In the genomic region with DNA sequence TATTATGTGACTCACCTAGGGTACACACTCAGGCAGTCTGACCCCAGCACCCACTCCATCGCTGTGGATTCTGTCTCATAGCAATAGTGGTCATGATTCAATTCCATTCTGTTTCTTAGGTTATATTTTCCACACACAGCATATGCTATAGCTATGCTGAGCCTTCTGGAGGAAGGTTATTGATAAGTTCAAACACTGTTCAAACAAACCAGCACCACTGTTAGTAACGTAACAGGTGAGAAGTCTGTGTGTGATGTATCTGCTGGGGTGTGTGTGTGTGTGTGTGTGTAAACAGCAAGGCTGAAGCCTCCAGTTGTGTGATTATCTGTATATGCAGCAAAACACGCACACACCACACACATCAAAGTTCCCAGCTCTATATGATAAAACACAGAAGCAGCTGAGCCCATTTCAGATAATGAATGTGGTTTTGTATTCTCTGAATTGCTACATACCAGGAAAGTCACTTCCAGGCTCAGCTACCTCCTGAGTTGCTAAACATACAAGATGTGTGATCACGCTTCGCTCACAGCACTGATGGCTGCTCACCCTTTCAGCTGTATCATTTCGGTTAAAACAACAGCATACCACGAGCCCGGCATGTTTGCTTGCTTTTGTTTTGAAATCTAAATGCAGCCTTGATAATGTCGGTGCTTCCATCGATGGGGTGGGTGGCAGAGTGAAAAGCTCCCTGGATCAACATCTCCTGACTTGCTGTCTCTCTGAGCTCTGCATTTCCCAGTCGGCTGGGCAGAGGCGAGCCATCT, we compare ENCODE assay signal across 9 cellular contexts. TPM values are rescaled to one million over a fixed set of nuclear protein-coding genes. Genes with fewer than 3 reads are reported as not detected.
DNase-seq lines count a peak whose midpoint lies in the region; ATAC-seq, FAIRE-seq and TF ChIP-seq lines count a peak whose summit lies in the region.
"Had no signal": no experiment of that assay in that cellular context is flagged by ENCODE, and none has a peak within 500 bp of the region (broad histone marks: within the 10 kb centered on the region; RNA-seq: fewer than 3 reads in every experiment).

No MANE protein-coding gene starts in this region.

- CTCF ChIA-PET in endothelial cell of umbilical vein (lab: Charles Lee) = interaction anchor here (0.6 to 3.1 kb wide), 14 partner anchors 8 to 1493 kb away, joined by 3 to 41 read pairs (median 6); no protein-coding TSS in a partner anchor

- ATAC-seq in activated CD4-positive, CD25-positive, alpha-beta regulatory T cell treated with anti-CD3 and anti-CD28 coated beads, Interleukin-2, amount 50 U/mL, for 24 hours = peak; percentile 75 to 76
- peak in 1 of 2 donors; percentile 22 for ATAC-seq in stimulated activated naive B cell treated with anti-CD40 and anti-IgM and Interleukin-4, amounts not matched to agents 10 μg/mL and 1 μg/mL and 100 μg/mL, for 72 hours (replicated peaks)
- ATAC-seq in HG03460 (IDR thresholded peaks at IDR 0.05; ENCODE audit: unreplicated experiment) = no peak
- no peak for ATAC-seq in HG03439 (IDR thresholded peaks at IDR 0.05; ENCODE audit: unreplicated experiment)

- H3K27ac Mint-ChIP-seq in stimulated activated naive B cell treated with anti-CD40 and anti-IgM and Interleukin-4, amounts not matched to agents 10 μg/mL and 1 μg/mL and 100 μg/mL, for 72 hours = peak overlapping the region; percentile 78

- H3K9me3 Mint-ChIP-seq in stimulated activated naive B cell treated with anti-CD40 and anti-IgM and Interleukin-4, amounts not matched to agents 10 μg/mL and 1 μg/mL and 100 μg/mL, for 72 hours = no peaks in the 10 kb centered on the region

- H2AFZ ChIP-seq in endothelial cell of umbilical vein (ENCODE audit: low read depth, low read length) = peak overlapping the region; percentile 66

- no peaks in the 10 kb centered on the region for H3K9me3 ChIP-seq in endothelial cell of umbilical vein (replicated peaks; ENCODE audit: control insufficient read depth, insufficient read depth, low read length)

- H3K4me1 Mint-ChIP-seq in stimulated activated naive B cell treated with anti-CD40 and anti-IgM and Interleukin-4, amounts not matched to agents 10 μg/mL and 1 μg/mL and 100 μg/mL, for 72 hours = peaks cover 57 to 63% of the 10 kb centered on the region in 2 donors

- no peaks in the 10 kb centered on the region for H3K79me2 ChIP-seq in endothelial cell of umbilical vein (ENCODE audit: control insufficient read depth, insufficient read depth, low read length)

- no peaks in the 10 kb centered on the region for H3K27me3 ChIP-seq in endothelial cell of umbilical vein (ENCODE audit: control insufficient read depth in 2 of 2, insufficient read depth in 2 of 2, low read length in 2 of 2)

- H4K20me1 ChIP-seq in endothelial cell of umbilical vein (replicated peaks; ENCODE audit: control insufficient read depth, extremely low read depth, insufficient read depth, low read length) = no peaks in the 10 kb centered on the region

- no peaks in the 10 kb centered on the region for H3K36me3 ChIP-seq in endothelial cell of umbilical vein (ENCODE audit: control insufficient read depth in 2 of 2, extremely low read depth in 1 of 2, insufficient read depth in 2 of 2, low read length in 2 of 2)

- peaks cover 0 to 10% of the 10 kb centered on the region in 2 donors for H3K36me3 Mint-ChIP-seq in stimulated activated naive B cell treated with anti-CD40 and anti-IgM and Interleukin-4, amounts not matched to agents 10 μg/mL and 1 μg/mL and 100 μg/mL, for 72 hours

- intact Hi-C loops in endothelial cell of umbilical vein (cut with micrococcal nuclease) = loop anchor here (1.0 kb wide), 1 partner anchor 11 kb away; no protein-coding TSS in a partner anchor

- H3K4me3 Mint-ChIP-seq in stimulated activated naive B cell treated with anti-CD40 and anti-IgM and Interleukin-4, amounts not matched to agents 10 μg/mL and 1 μg/mL and 100 μg/mL, for 72 hours = peak overlapping the region in 1 of 2 donors; percentile 16

- H3K27ac ChIP-seq in endothelial cell of umbilical vein (ENCODE audit: insufficient read depth, low read depth, low read length) = peak overlapping the region; percentile 13

- H3K27me3 Mint-ChIP-seq in stimulated activated naive B cell treated with anti-CD40 and anti-IgM and Interleukin-4, amounts not matched to agents 10 μg/mL and 1 μg/mL and 100 μg/mL, for 72 hours = no peaks in the 10 kb centered on the region

- TF ChIP-seq CTCF in endothelial cell of umbilical vein (IDR thresholded peaks at IDR 0.05; ENCODE audit: extremely low read depth in 1 of 2, insufficient read depth in 1 of 2, low read depth in 1 of 2, low read length in 2 of 2) = no peak

- peak overlapping the region; percentile 33 for H3K4me2 ChIP-seq in endothelial cell of umbilical vein (ENCODE audit: insufficient read depth, low read length)

- TF ChIP-seq POLR2A in endothelial cell of umbilical vein (IDR thresholded peaks at IDR 0.05; ENCODE audit: low read depth, low read length) = no peak

- H3K9ac ChIP-seq in endothelial cell of umbilical vein (replicated peaks; ENCODE audit: extremely low read depth, insufficient read depth, low read length) = peak overlapping the region; percentile 54

- H3K9me1 ChIP-seq in endothelial cell of umbilical vein (replicated peaks; ENCODE audit: control insufficient read depth, extremely low read depth, insufficient read depth, low read length) = no peaks in the 10 kb centered on the region

- no TSS peak for BruUV-seq in endothelial cell of umbilical vein (replicated peaks; lab: Mats Ljungman, UMichigan)

- no peak overlapping the region for H3K4me3 ChIP-seq in endothelial cell of umbilical vein (replicated peaks in 1 of 3; ENCODE audit: insufficient read depth in 1 of 3, low read depth in 1 of 3, low read length in 3 of 3)

- POLR2A ChIA-PET in endothelial cell of umbilical vein (lab: Charles Lee) = interaction anchor here (1.0 kb wide), 1 partner anchor 8 kb away, joined by 4 read pairs; no protein-coding TSS in a partner anchor

- no peak for FAIRE-seq in endothelial cell of umbilical vein (lab: Jason Lieb, UNC)
- FAIRE-seq: A204.1 had no signal

- DNase-seq in NCI-H2107 treated with DMSO at 0.1 percent for 48 hours (lab: John Stamatoyannopoulos, UW; ENCODE audit: unreplicated experiment) = peak; percentile 74
- DNase-seq in NCI-H2107 (lab: John Stamatoyannopoulos, UW) = no peak
- DNase-seq in endothelial cell of umbilical vein (ENCODE audit: low read depth, low spot score) = no peak
- DNase-seq in stimulated activated naive B cell treated with anti-CD40 and anti-IgM and Interleukin-4, amounts not matched to agents 10 μg/mL and 1 μg/mL and 100 μg/mL, for 72 hours = no peak
- DNase-seq in effector CD4-positive, alpha-beta T cell = no peak

- H3K4me1 ChIP-seq in endothelial cell of umbilical vein (ENCODE audit: control insufficient read depth, extremely low read depth, insufficient read depth, low read length) = peaks cover 55% of the 10 kb centered on the region

- dilution Hi-C loops in endothelial cell of umbilical vein (cut with MboI; ENCODE audit: extremely low pct_ligation_motif_present, low sequenced_read_pairs) = no loop called here

TF ChIP-seq in endothelial cell of umbilical vein, 7 proteins besides CTCF, POLR2A, EP300 and RAD21:
- TF ChIP-seq JUN (IDR thresholded peaks at IDR 0.05; ENCODE audit: borderline replicate concordance, insufficient read depth, insufficient read length, low read depth) = no peak
- no peak for TF ChIP-seq EZH2 (IDR thresholded peaks at IDR 0.05; ENCODE audit: borderline replicate concordance, low read depth, low read length, severe bottlenecking)
- no peak for TF ChIP-seq POLR2AphosphoS5 (IDR thresholded peaks at IDR 0.05; ENCODE audit: insufficient read depth, low read depth, low read length)
- TF ChIP-seq GATA2 (IDR thresholded peaks at IDR 0.05; ENCODE audit: insufficient read depth, insufficient read length, low read depth, low read length) = no peak
- TF ChIP-seq MYC (IDR thresholded peaks at IDR 0.05; ENCODE audit: low read depth, low read length) = no peak
- TF ChIP-seq FOS (IDR thresholded peaks at IDR 0.05; ENCODE audit: borderline replicate concordance, insufficient read depth, low read length) = no peak
- no peak for TF ChIP-seq MAX (IDR thresholded peaks at IDR 0.05; ENCODE audit: insufficient read depth, insufficient read length)

RNA-seq across cellular contexts. Expression of gene SYNE3, which starts 6.8 kb away (rescaled TPM):
- 18.8 and 19.1 TPM in 2 replicates for total RNA-seq in endothelial cell of umbilical vein
- 2.6 and 3.0 TPM in 2 replicates for polyA plus RNA-seq in endothelial cell of umbilical vein
- polyA plus RNA-seq in endothelial cell of umbilical vein (2011; cell fraction: cytosol; rRNA removed) = 2.8 and 3.1 TPM in 2 replicates
- polyA plus RNA-seq in endothelial cell of umbilical vein (2011; cell fraction: nucleus; rRNA removed) = 11.8 and 12.8 TPM in 2 replicates
- 2.7 and 3.3 TPM in 2 replicates for polyA plus RNA-seq in endothelial cell of umbilical vein (2012)
- 8.7 and 9.0 TPM in 2 replicates for polyA minus RNA-seq in endothelial cell of umbilical vein
- polyA minus RNA-seq in endothelial cell of umbilical vein (2011; cell fraction: cytosol; rRNA and poly(A)+ RNA removed) = 0.20 TPM
- polyA minus RNA-seq in endothelial cell of umbilical vein (2011; cell fraction: nucleus; rRNA and poly(A)+ RNA removed) = 11.5 and 12.4 TPM in 2 replicates

RNA-seq across cellular contexts. Expression of gene GLRX5, which starts 11.6 kb away (rescaled TPM):
- total RNA-seq in endothelial cell of umbilical vein = 50.9 and 52.0 TPM in 2 replicates
- 27.1 and 42.6 TPM in 2 replicates for polyA plus RNA-seq in endothelial cell of umbilical vein
- 38.9 and 47.8 TPM in 2 replicates for polyA plus RNA-seq in endothelial cell of umbilical vein (2011; cell fraction: cytosol; rRNA removed)
- polyA plus RNA-seq in endothelial cell of umbilical vein (2011; cell fraction: nucleus; rRNA removed) = 13.7 and 18.6 TPM in 2 replicates
- 40.2 and 60.5 TPM in 2 replicates for polyA plus RNA-seq in endothelial cell of umbilical vein (2012)
- 12.5 and 16.9 TPM in 2 replicates for polyA minus RNA-seq in endothelial cell of umbilical vein
- polyA minus RNA-seq in endothelial cell of umbilical vein (2011; cell fraction: cytosol; rRNA and poly(A)+ RNA removed) = 22.4 TPM
- polyA minus RNA-seq in endothelial cell of umbilical vein (2011; cell fraction: nucleus; rRNA and poly(A)+ RNA removed) = 4.7 and 9.0 TPM in 2 replicates

Comparison
In these comparisons a context has a peak if more than half of its experiments do, and no peak if none do; other contexts are left out.
1. ATAC-seq: peak in activated CD4-positive, CD25-positive, alpha-beta regulatory T cell treated with anti-CD3 and anti-CD28 coated beads, Interleukin-2, amount 50 U/mL, for 24 hours (2 of 2); none in HG03460 (single experiment) and HG03439 (single experiment).